ENCODE assay signal across 24 cellular contexts in the genomic region with DNA sequence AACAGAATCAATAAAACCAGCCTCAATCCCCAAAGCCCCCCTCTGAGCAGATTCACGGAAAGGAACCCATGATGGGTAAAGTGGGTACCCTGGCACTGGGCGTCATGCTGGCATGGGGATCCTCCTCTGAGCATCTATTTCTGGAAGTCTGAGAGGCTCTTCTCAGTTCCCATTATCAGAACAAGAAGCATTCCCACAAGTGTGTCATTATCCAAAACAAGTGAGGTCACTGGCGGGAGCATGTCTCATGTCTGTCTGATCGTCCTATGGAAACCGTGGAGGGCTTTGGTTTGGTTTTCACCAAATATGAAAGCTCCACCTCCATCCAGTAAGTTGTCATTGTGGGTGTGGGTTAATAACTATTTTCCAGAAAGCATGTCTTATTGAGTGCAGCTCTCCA.
DNase-seq lines count a peak whose midpoint lies in the region; ATAC-seq and TF ChIP-seq lines count a peak whose summit lies in the region.
"Had no signal": no experiment of that assay in that cellular context is flagged by ENCODE, and none has a peak within 500 bp of the region (broad histone marks: within the 10 kb centered on the region; RNA-seq: fewer than 3 reads in every experiment).

No MANE protein-coding gene starts in this region.

- H3K4me2 ChIP-seq in PC-3 (ENCODE audit: low read length) = peak overlapping the region; percentile 80
- no peak overlapping the region for H3K4me2 ChIP-seq in smooth muscle cell
- H3K4me2 ChIP-seq: KMS-11 had no signal

- H3K4me1 Mint-ChIP-seq in progenitor cell of endocrine pancreas (ENCODE audit: low read depth) = peaks cover 11% of the 10 kb centered on the region
- H3K4me1 Mint-ChIP-seq: activated T-helper 17 cell treated with anti-CD3 and anti-CD28 coated beads, Interleukin-2, amount 50 U/mL, for 72 hours had no signal

- ATAC-seq in left cardiac atrium = peak; percentile 42 to 43
- no peak for ATAC-seq in Right ventricle myocardium inferior
- ATAC-seq in PC-3 = no peak
- ATAC-seq: activated T-helper 17 cell treated with anti-CD3 and anti-CD28 coated beads, Interleukin-2, amount 50 U/mL, for 72 hours; gastroesophageal sphincter; left colon; naive thymus-derived CD8-positive, alpha-beta T cell; sciatic nerve had no signal

- BruUV-seq in PC-3 (replicated peaks; lab: Mats Ljungman, UMichigan) = no TSS peak

- peaks cover 13% of the 10 kb centered on the region for H3K36me3 Mint-ChIP-seq in progenitor cell of endocrine pancreas (ENCODE audit: insufficient read depth)

- H3K4me3 Mint-ChIP-seq in progenitor cell of endocrine pancreas (ENCODE audit: low read depth) = no peak overlapping the region
- H3K4me3 Mint-ChIP-seq: activated naive CD8-positive, alpha-beta T cell treated with anti-CD3 and anti-CD28 coated beads for 36 hours; activated T-helper 17 cell treated with anti-CD3 and anti-CD28 coated beads, Interleukin-2, amount 50 U/mL, for 72 hours; CD14-positive monocyte; mesothelial cell of epicardium; naive thymus-derived CD8-positive, alpha-beta T cell; T-helper 1 cell treated with Interleukin-12 subunit alpha and Interleukin-12 subunit beta and Interleukin-4 antibody, amounts not matched to agents 30 μg/mL and 1 μg/mL, for 36 hours had no signal

- H2AFZ ChIP-seq in PC-3 (ENCODE audit: low read length) = no peak overlapping the region
- H2AFZ ChIP-seq in smooth muscle cell (ENCODE audit: low read depth) = no peak overlapping the region

- TF ChIP-seq CTCF in PC-3 (conservative IDR thresholded peaks at IDR 0.05; ENCODE audit: low read depth, low read length) = no peak
- TF ChIP-seq CTCF in epithelial cell of esophagus (IDR thresholded peaks at IDR 0.05; ENCODE audit: insufficient read depth, low read depth, low read length, missing control alignments) = no peak
- no peak for TF ChIP-seq CTCF in smooth muscle cell (IDR thresholded peaks at IDR 0.05; ENCODE audit: borderline replicate concordance, insufficient read depth, poor library complexity, severe bottlenecking)
- no peak for TF ChIP-seq CTCF in progenitor cell of endocrine pancreas (IDR thresholded peaks at IDR 0.05; ENCODE audit: unreplicated experiment)

- no peaks in the 10 kb centered on the region for H4K20me1 ChIP-seq in PC-3 (ENCODE audit: low read length)
- no peaks in the 10 kb centered on the region for H4K20me1 ChIP-seq in smooth muscle cell (ENCODE audit: low read depth)

- H3K27me3 ChIP-seq in PC-3 (ENCODE audit: low read length) (no peaks in the 10 kb centered on the region), smooth muscle cell (ENCODE audit: low read depth) (no peaks in the 10 kb centered on the region)
- H3K27me3 ChIP-seq: gastroesophageal sphincter, transverse colon had no signal

- intact Hi-C loops in left cardiac atrium (cut with DNase I) = no loop called here
- intact Hi-C loops in Right ventricle myocardium inferior (cut with DNase I) = no loop called here
- intact Hi-C loops in PC-3 (cut with micrococcal nuclease) = loop anchor here (1.0 to 2.0 kb wide), 3 partner anchors 10 to 39 kb away; no protein-coding TSS in a partner anchor

- no peaks in the 10 kb centered on the region for H3K27me3 Mint-ChIP-seq in progenitor cell of endocrine pancreas
- H3K27me3 Mint-ChIP-seq: activated naive CD8-positive, alpha-beta T cell treated with anti-CD3 and anti-CD28 coated beads for 36 hours; activated T-helper 17 cell treated with anti-CD3 and anti-CD28 coated beads, Interleukin-2, amount 50 U/mL, for 72 hours; naive thymus-derived CD8-positive, alpha-beta T cell had no signal

- peak overlapping the region; percentile 34; the same call in 1 of the 2 replicates for H3K4me3 ChIP-seq in PC-3 (ENCODE audit: low read length)
- no peak overlapping the region for H3K4me3 ChIP-seq in epithelial cell of esophagus (ENCODE audit: low read length)
- no peak overlapping the region for H3K4me3 ChIP-seq in smooth muscle cell
- H3K4me3 ChIP-seq: gastroesophageal sphincter, transverse colon had no signal

- no peaks in the 10 kb centered on the region for H3K9me2 ChIP-seq in PC-3 (replicated peaks; ENCODE audit: low read length)

- no peaks in the 10 kb centered on the region; the same call in 1 of the 2 replicates for H3K9me3 ChIP-seq in PC-3 (ENCODE audit: low read length)
- no peaks in the 10 kb centered on the region for H3K9me3 ChIP-seq in smooth muscle cell (replicated peaks; ENCODE audit: low read depth)

- H3K79me2 ChIP-seq in PC-3 (ENCODE audit: low read length) (no peaks in the 10 kb centered on the region), smooth muscle cell (ENCODE audit: low read depth) (no peaks in the 10 kb centered on the region)

- peaks cover 13% of the 10 kb centered on the region for H3K36me3 ChIP-seq in PC-3 (ENCODE audit: low read depth, low read length)
- no peaks in the 10 kb centered on the region for H3K36me3 ChIP-seq in smooth muscle cell (ENCODE audit: low read depth)

- H3F3A ChIP-seq in PC-3 (ENCODE audit: low read length, unreplicated experiment) (peaks cover 28% of the 10 kb centered on the region), smooth muscle cell (ENCODE audit: low read depth) (no peaks in the 10 kb centered on the region)

- no peak overlapping the region for H3K27ac Mint-ChIP-seq in progenitor cell of endocrine pancreas
- H3K27ac Mint-ChIP-seq: activated naive CD8-positive, alpha-beta T cell treated with anti-CD3 and anti-CD28 coated beads for 36 hours; activated T-helper 17 cell treated with anti-CD3 and anti-CD28 coated beads, Interleukin-2, amount 50 U/mL, for 72 hours; CD14-positive monocyte; naive thymus-derived CD8-positive, alpha-beta T cell; T-helper 1 cell treated with Interleukin-12 subunit alpha and Interleukin-12 subunit beta and Interleukin-4 antibody, amounts not matched to agents 30 μg/mL and 1 μg/mL, for 36 hours had no signal

- DNase-seq in left cardiac atrium = no peak
- no peak for DNase-seq in Right ventricle myocardium inferior (ENCODE audit: missing footprints)
- DNase-seq in PC-3 = peak; percentile 27
- peak; percentile 44 for DNase-seq in epithelial cell of esophagus (ENCODE audit: low read depth)
- DNase-seq in smooth muscle cell (lab: John Stamatoyannopoulos, UW; ENCODE audit: unreplicated experiment) = no peak
- DNase-seq in globus pallidus (ENCODE audit: low spot score) = no peak
- no peak for DNase-seq in progenitor cell of endocrine pancreas (ENCODE audit: low spot score, unreplicated experiment)
- no peak for DNase-seq in medulla oblongata (ENCODE audit: extremely low spot score)
- DNase-seq: activated CD4-positive, alpha-beta T cell treated with anti-CD3 and anti-CD28 coated beads for 48 hours; activated naive CD8-positive, alpha-beta T cell treated with anti-CD3 and anti-CD28 coated beads for 36 hours; GF-D8; left colon; naive thymus-derived CD8-positive, alpha-beta T cell; NCI-H1694 treated with DMSO at 0.1 percent for 48 hours; NCI-H774; stimulated activated CD8-positive, alpha-beta memory T cell treated with anti-CD3 and anti-CD28 coated beads, Interleukin-4, amount 100 ng/mL, for 48 hours; transverse colon had no signal

- H3K4me1 ChIP-seq in PC-3 (ENCODE audit: insufficient read depth, low read length) = peaks cover 48% of the 10 kb centered on the region
- no peaks in the 10 kb centered on the region for H3K4me1 ChIP-seq in smooth muscle cell (ENCODE audit: low read depth)
- H3K4me1 ChIP-seq: gastroesophageal sphincter, transverse colon had no signal

- peak overlapping the region; percentile 99 for H3K27ac ChIP-seq in PC-3 (ENCODE audit: low read length)
- peak overlapping the region; percentile 96 for H3K27ac ChIP-seq in smooth muscle cell (ENCODE audit: low read depth)
- H3K27ac ChIP-seq: gastroesophageal sphincter, KMS-11, transverse colon had no signal

- WGBS in smooth muscle cell (ENCODE audit: low lambda C conversion rate) = 83% methylated on average over 5 of the region's 5 CpGs

- POLR2A ChIA-PET in PC-3 (lab: Charles Lee; ENCODE audit: unreplicated experiment) = interaction anchor here (0.6 kb wide), 1 partner anchor 199 kb away, joined by 3 read pairs; no protein-coding TSS in a partner anchor

- CTCF ChIA-PET in PC-3 (lab: Charles Lee) = no interaction called here

- H3K9me3 Mint-ChIP-seq in progenitor cell of endocrine pancreas (ENCODE audit: low read depth) = peaks cover 9% of the 10 kb centered on the region
- H3K9me3 Mint-ChIP-seq: T-helper 1 cell treated with Interleukin-12 subunit alpha and Interleukin-12 subunit beta and Interleukin-4 antibody, amounts not matched to agents 30 μg/mL and 1 μg/mL, for 36 hours had no signal

- H3K9ac ChIP-seq in PC-3 (ENCODE audit: low read length) (peak overlapping the region; percentile 95), smooth muscle cell (ENCODE audit: low read depth) (peak overlapping the region; percentile 77)
- H3K9ac ChIP-seq: KMS-11 had no signal

Comparison
In these comparisons a context has a peak if more than half of its experiments do, and no peak if none do; other contexts are left out.
1. ATAC-seq: peak in left cardiac atrium (2 of 2); none in Right ventricle myocardium inferior (single experiment) and PC-3 (single experiment).
2. DNase-seq: peak in PC-3 (single experiment) and epithelial cell of esophagus (single experiment); none in left cardiac atrium (single experiment), Right ventricle myocardium inferior (single experiment), smooth muscle cell (single experiment), globus pallidus (single experiment), progenitor cell of endocrine pancreas (single experiment) and medulla oblongata (single experiment).